ENCODE assay signal across 8 cellular contexts in genomic region chr10:72334196-72334831, GRCh38. TPM values are rescaled to one million over a fixed set of nuclear protein-coding genes. Genes with fewer than 3 reads are reported as not detected.
DNase-seq lines count a peak whose midpoint lies in the region; ATAC-seq and TF ChIP-seq lines count a peak whose summit lies in the region.

No MANE protein-coding gene starts in this region.

- no peaks in the 10 kb centered on the region for H3K9me2 ChIP-seq in DOHH2 (replicated peaks; ENCODE audit: control insufficient read depth, low read length)

- H4K20me1 ChIP-seq in DOHH2 (ENCODE audit: control insufficient read depth, insufficient read depth, low read depth, low read length): no peaks in the 10 kb centered on the region

- H3K4me1 ChIP-seq in DOHH2 (ENCODE audit: control insufficient read depth, low read length) (peaks cover 67% of the 10 kb centered on the region), right cardiac atrium (ENCODE audit: control insufficient read depth, insufficient read depth, low read length) (peaks cover 41% of the 10 kb centered on the region), gastrocnemius medialis (peaks cover 51 to 61% of the 10 kb centered on the region in 2 donors)

- H3F3A ChIP-seq in DOHH2 (ENCODE audit: control insufficient read depth, insufficient read depth): peaks cover 15% of the 10 kb centered on the region

- in situ Hi-C loops in gastrocnemius medialis (cut with MboI; ENCODE audit: low sequenced_read_pairs in 4 of 4): loop anchor here (10.0 to 25.0 kb wide), 6 partner anchors 120 to 380 kb away; partner anchors contain the start of genes CHST3 (in 3 of the 4), ANAPC16 (in 2 of the 4) and ASCC1 (in 2 of the 4)

- H3K4me3 ChIP-seq in DOHH2 (ENCODE audit: low read length): peak overlapping the region; percentile 39
- H3K4me3 ChIP-seq in right cardiac atrium (ENCODE audit: low read length): no peak overlapping the region
- no peak overlapping the region for H3K4me3 ChIP-seq in gastrocnemius medialis

- TF ChIP-seq CTCF in DOHH2 (IDR thresholded peaks at IDR 0.05; ENCODE audit: low read depth, low read length, poor library complexity, severe bottlenecking): no peak
- TF ChIP-seq CTCF in gastrocnemius medialis (IDR thresholded peaks at IDR 0.05 in 4 of 5, conservative IDR thresholded peaks at IDR 0.05 in 1 of 5): no peak

- peaks cover 2% of the 10 kb centered on the region; the same call in 1 of the 2 replicates for H3K79me2 ChIP-seq in DOHH2 (ENCODE audit: control insufficient read depth, low read length)

- peak in 1 of 2 donors; percentile 1 for ATAC-seq in right cardiac atrium
- no peak for ATAC-seq in gastrocnemius medialis
- no peak for ATAC-seq in GM19328 (IDR thresholded peaks at IDR 0.05; ENCODE audit: unreplicated experiment)

- no peak for TF ChIP-seq POLR2A in gastrocnemius medialis (IDR thresholded peaks at IDR 0.05)

- WGBS in right cardiac atrium: 43% methylated on average over 18 of the region's 18 CpGs

- H3K27ac ChIP-seq in DOHH2 (ENCODE audit: low read depth, low read length): peak overlapping the region; percentile 90
- H3K27ac ChIP-seq in right cardiac atrium (ENCODE audit: low read length): peak overlapping the region; percentile 92
- peak overlapping the region; percentile 85 to 95 (median 90) for H3K27ac ChIP-seq in gastrocnemius medialis

- intact Hi-C loops in right cardiac atrium (cut with DNase I): loop anchor here in 3 of 4 donors (10.0 kb wide), 6 partner anchors 60 to 370 kb away; partner anchors contain the start of genes ANAPC16 (in 1 of the 3), ASCC1 (in 1 of the 3), CHST3 (in 1 of the 3) and DDIT4 (in 1 of the 3)
- intact Hi-C loops in gastrocnemius medialis (cut with DNase I; ENCODE audit: low total_unique reads): loop anchor here (10.0 kb wide), 1 partner anchor 440 kb away; no protein-coding TSS in a partner anchor
- intact Hi-C loops in posterior vena cava (cut with DNase I): loop anchor here (10.0 kb wide), 4 partner anchors 110 to 380 kb away; partner anchors contain the start of genes ANAPC16 (in 1 of the 2), ASCC1 (in 1 of the 2) and CHST3 (in 1 of the 2)

- peak; percentile 38 for DNase-seq in MV-4-11 (lab: John Stamatoyannopoulos, UW)
- peak; percentile 52 to 53 for DNase-seq in activated T-cell treated with anti-CD3 and anti-CD28 coated beads, Interleukin-2, amount 50 U/mL, for 48 hours
- peak in 2 of 3 donors; percentile 71 to 81 for DNase-seq in right cardiac atrium
- peak in 1 of 2 donors; percentile 14 for DNase-seq in gastrocnemius medialis
- DNase-seq in cortex of kidney (lab: John Stamatoyannopoulos, UW): no peak
- no peak for DNase-seq in posterior vena cava (ENCODE audit: low spot score)

- H3K36me3 ChIP-seq in DOHH2 (ENCODE audit: control insufficient read depth, low read length) (peaks cover 50% of the 10 kb centered on the region), gastrocnemius medialis (peaks cover 0 to 30% of the 10 kb centered on the region in 2 donors)

- H3K9me3 ChIP-seq in DOHH2 (ENCODE audit: control insufficient read depth, insufficient read depth, low read length) (no peaks in the 10 kb centered on the region), right cardiac atrium (ENCODE audit: control insufficient read depth, low read length) (no peaks in the 10 kb centered on the region), gastrocnemius medialis (no peaks in the 10 kb centered on the region)

- H3K4me2 ChIP-seq in DOHH2 (ENCODE audit: low read length): peak overlapping the region; percentile 64

- H3K27me3 ChIP-seq in DOHH2 (ENCODE audit: control insufficient read depth, low read length) (no peaks in the 10 kb centered on the region), right cardiac atrium (ENCODE audit: control insufficient read depth, insufficient read depth) (no peaks in the 10 kb centered on the region), gastrocnemius medialis (no peaks in the 10 kb centered on the region)

RNA-seq across cellular contexts. Expression of gene DNAJB12, which starts 20.4 kb away (rescaled TPM):
- 10 to 100 TPM; 26.9 to 35.0 (median 30.9) TPM for total RNA-seq in right cardiac atrium
- polyA plus RNA-seq in right cardiac atrium: 25.8 TPM
- total RNA-seq in gastrocnemius medialis: 10 to 100 TPM; 35.8 to 49.7 (median 39.0) TPM
- total RNA-seq in posterior vena cava: 10 to 100 TPM; 25.3 to 26.4 TPM

Comparison
In these comparisons a context has a peak if more than half of its experiments do, and no peak if none do; other contexts are left out.
1. DNase-seq: peak in MV-4-11 (single experiment), activated T-cell treated with anti-CD3 and anti-CD28 coated beads, Interleukin-2, amount 50 U/mL, for 48 hours (2 of 2) and right cardiac atrium (2 of 3); none in cortex of kidney (single experiment) and posterior vena cava (single experiment).
2. Peak in every context shown above with its lines, with median percentiles within 50 percentile points of each other: H3K27ac ChIP-seq.